ENCODE assay signal across 10 cellular contexts in genomic region chr3:149212386-149212785, GRCh38. TPM values are rescaled to one million over a fixed set of nuclear protein-coding genes. Genes with fewer than 3 reads are reported as not detected.
"Had no signal": no experiment of that assay in that cellular context is flagged by ENCODE, and none has a peak within 500 bp of the region (broad histone marks: within the 10 kb centered on the region; RNA-seq: fewer than 3 reads in every experiment).

No MANE protein-coding gene starts in this region.

- H3K4me3 Mint-ChIP-seq: IgD-negative memory B cell had no signal

- H3K9ac ChIP-seq: KMS-11 had no signal

- H3K4me2 ChIP-seq: KMS-11 had no signal

- DNase-seq: IMR-90, KBM-7, KG1 had no signal

- H3K4me1 Mint-ChIP-seq: IgD-negative memory B cell had no signal

- H3K36me3 Mint-ChIP-seq: IgD-negative memory B cell had no signal

- ATAC-seq: HepG2 had no signal

- H3K27ac Mint-ChIP-seq: IgD-negative memory B cell had no signal

- FAIRE-seq: HepG2, HTR-8/SVneo had no signal

- H3K27ac ChIP-seq: HL-60, KMS-11 had no signal

RNA-seq across cellular contexts. Expression of gene CP, which starts 9.2 kb away (rescaled TPM):
- total RNA-seq: HT-29, HT1080, IMR-90 had no signal
- polyA plus RNA-seq: IMR-90 had no signal
